ENCODE assay signal across 13 cellular contexts in genomic region chr12:85441740-85442139, GRCh38.
DNase-seq lines count a peak whose midpoint lies in the region; ATAC-seq and TF ChIP-seq lines count a peak whose summit lies in the region.
"Had no signal": no experiment of that assay in that cellular context is flagged by ENCODE, and none has a peak within 500 bp of the region (broad histone marks: within the 10 kb centered on the region; RNA-seq: fewer than 3 reads in every experiment).

No MANE protein-coding gene starts in this region.

- no peaks in the 10 kb centered on the region for H3K27me3 ChIP-seq in GM06990 (replicated peaks; ENCODE audit: control insufficient read depth, insufficient read depth, low read length)

- H3K36me3 ChIP-seq in GM06990 (ENCODE audit: control insufficient read depth, insufficient read depth, low read length): no peaks in the 10 kb centered on the region
- H3K36me3 ChIP-seq: thoracic aorta had no signal

- TF ChIP-seq CTCF in GM06990 (IDR thresholded peaks at IDR 0.05; ENCODE audit: insufficient read depth, low read length, poor library complexity, severe bottlenecking) (peak; percentile 10), cardiac fibroblast (IDR thresholded peaks at IDR 0.05; ENCODE audit: low read depth, low read length) (peak; percentile 25), mesothelial cell of epicardium (IDR thresholded peaks at IDR 0.05; ENCODE audit: unreplicated experiment) (no peak), natural killer cell (IDR thresholded peaks at IDR 0.05) (no peak)

- H3K4me3 Mint-ChIP-seq in mesothelial cell of epicardium (no peak overlapping the region), natural killer cell (no peak overlapping the region)
- H3K4me3 Mint-ChIP-seq: T-helper 17 cell had no signal

- H3K4me1 Mint-ChIP-seq in mesothelial cell of epicardium (peaks cover 6% of the 10 kb centered on the region), natural killer cell (no peaks in the 10 kb centered on the region)
- H3K4me1 Mint-ChIP-seq: T-helper 17 cell had no signal

- no peak overlapping the region for H3K4me3 ChIP-seq in GM06990 (replicated peaks; ENCODE audit: low read depth, low read length)
- H3K4me3 ChIP-seq in cardiac fibroblast (replicated peaks in 1 of 2; ENCODE audit: low read depth in 2 of 2, low read length in 2 of 2): no peak overlapping the region
- H3K4me3 ChIP-seq: thoracic aorta had no signal

- H3K36me3 Mint-ChIP-seq in mesothelial cell of epicardium (no peaks in the 10 kb centered on the region), natural killer cell (no peaks in the 10 kb centered on the region)

- DNase-seq in GM06990 (ENCODE audit: extremely low read depth, insufficient read length) (no peak), M059J (ENCODE audit: low read depth) (peak; percentile 3), cardiac fibroblast (ENCODE audit: low read depth in 2 of 2) (peak; percentile 16 to 26), lung microvascular endothelial cell (ENCODE audit: low read depth in 2 of 2) (peak; percentile 40 to 65), mesothelial cell of epicardium (ENCODE audit: low spot score in 2 of 2, unreplicated experiment in 2 of 2) (no peak), natural killer cell (no peak)
- no peak for DNase-seq in activated T-cell treated with anti-CD3 and anti-CD28 coated beads, Interleukin-2, amount 50 U/mL, for 1 hour
- DNase-seq: activated effector memory CD4-positive, alpha-beta T cell treated with Interleukin-2 at 50 U/mL for 16 hours; NCI-H2081 treated with DMSO at 0.1 percent for 48 hours; stimulated activated CD4-positive, alpha-beta T cell treated with anti-CD3 and anti-CD28 coated beads, Interleukin-2, amount 100 ng/mL, for 24 hours; T-helper 17 cell had no signal

- H3K9me3 Mint-ChIP-seq in mesothelial cell of epicardium (peaks cover 17% of the 10 kb centered on the region), natural killer cell (no peaks in the 10 kb centered on the region)

- H3K27ac Mint-ChIP-seq in mesothelial cell of epicardium (no peak overlapping the region), natural killer cell (no peak overlapping the region)
- H3K27ac Mint-ChIP-seq: T-helper 17 cell had no signal

- intact Hi-C loops in natural killer cell (cut with micrococcal nuclease): no loop called here

- ATAC-seq in GM18867 (IDR thresholded peaks at IDR 0.05; ENCODE audit: unreplicated experiment) (no peak), natural killer cell (no peak)
- ATAC-seq: T-helper 17 cell had no signal

- H3K27me3 Mint-ChIP-seq in mesothelial cell of epicardium (ENCODE audit: low read depth) (no peaks in the 10 kb centered on the region), natural killer cell (ENCODE audit: low read depth in 2 of 2) (peaks cover 15% of the 10 kb centered on the region in 2 donors)
- H3K27me3 Mint-ChIP-seq: T-helper 17 cell had no signal

Comparison
In these comparisons a context has a peak if more than half of its experiments do, and no peak if none do; other contexts are left out.
1. DNase-seq: peak in M059J (single experiment), cardiac fibroblast (2 of 2) and lung microvascular endothelial cell (2 of 2); none in GM06990 (single experiment), activated T-cell treated with anti-CD3 and anti-CD28 coated beads, Interleukin-2, amount 50 U/mL, for 1 hour (single experiment), mesothelial cell of epicardium (0 of 2) and natural killer cell (single experiment).
2. CTCF ChIP-seq: peak in GM06990 (single experiment) and cardiac fibroblast (single experiment); none in mesothelial cell of epicardium (single experiment) and natural killer cell (single experiment).